Comparison of ENCODE assay signal across 28 cellular contexts in the genomic region with DNA sequence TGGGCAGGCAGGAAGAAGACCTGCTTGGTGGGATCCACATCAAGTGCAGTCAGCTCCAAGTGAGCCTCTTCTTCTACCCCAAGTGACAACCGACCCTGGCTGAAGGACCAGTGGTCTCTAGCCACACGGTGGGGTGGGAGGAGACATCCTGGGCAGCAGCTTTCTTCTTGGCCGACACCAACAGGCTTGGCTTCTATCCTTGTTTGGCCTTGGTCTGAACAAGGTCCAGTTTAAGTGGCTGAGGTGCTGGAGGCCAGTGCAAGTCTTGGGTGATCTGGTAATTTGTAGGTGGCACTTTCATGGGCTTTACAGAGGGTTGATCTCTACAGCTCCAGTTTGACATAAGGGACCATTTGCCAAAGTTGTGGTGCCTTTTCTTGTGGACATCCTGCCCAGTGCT.
"Had no signal": no experiment of that assay in that cellular context is flagged by ENCODE, and none has a peak within 500 bp of the region (broad histone marks: within the 10 kb centered on the region; RNA-seq: fewer than 3 reads in every experiment).

No MANE protein-coding gene starts in this region.

- H3K4me1 ChIP-seq: foreskin keratinocyte had no signal

- H3K36me3 ChIP-seq: gastroesophageal sphincter, ovary, suprapubic skin had no signal

- FAIRE-seq: colon, endothelial cell of umbilical vein had no signal

- H3K27ac ChIP-seq: esophagus muscularis mucosa, foreskin keratinocyte, gastroesophageal sphincter, ovary, suprapubic skin had no signal

- H3K9me3 Mint-ChIP-seq: dendritic cell treated with granulocyte-macrophage colony-stimulating factor and Interleukin-4, amounts not matched to agents 40 ng/mL and 50 ng/mL, for 4 days; immature natural killer cell; memory B cell; nephron; stimulated activated naive B cell treated with anti-CD40 and anti-IgM and Interleukin-4, amounts not matched to agents 10 μg/mL and 1 μg/mL and 100 μg/mL, for 72 hours; stimulated activated naive CD8-positive, alpha-beta T cell treated with anti-CD3 and anti-CD28 coated beads, Interleukin-15, Interleukin-2, amounts not matched to agents 100 ng/mL and 50 ng/mL, for 24 hours had no signal

- ATAC-seq: foreskin keratinocyte; gastroesophageal sphincter; heart right ventricle; naive thymus-derived CD4-positive, alpha-beta T cell; sciatic nerve; stimulated activated naive B cell treated with anti-CD40 and anti-IgM and Interleukin-4, amounts not matched to agents 10 μg/mL and 1 μg/mL and 100 μg/mL, for 72 hours had no signal

- H3K27me3 Mint-ChIP-seq: dendritic cell treated with granulocyte-macrophage colony-stimulating factor and Interleukin-4, amounts not matched to agents 40 ng/mL and 50 ng/mL, for 4 days; memory B cell; naive thymus-derived CD4-positive, alpha-beta T cell; progenitor cell of endocrine pancreas; stimulated activated naive B cell treated with anti-CD40 and anti-IgM and Interleukin-4, amounts not matched to agents 10 μg/mL and 1 μg/mL and 100 μg/mL, for 72 hours; stimulated activated naive CD8-positive, alpha-beta T cell treated with anti-CD3 and anti-CD28 coated beads, Interleukin-15, Interleukin-2, amounts not matched to agents 100 ng/mL and 50 ng/mL, for 24 hours had no signal

- H3K36me3 Mint-ChIP-seq: memory B cell; stimulated activated naive B cell treated with anti-CD40 and anti-IgM and Interleukin-4, amounts not matched to agents 10 μg/mL and 1 μg/mL and 100 μg/mL, for 72 hours had no signal

- H3K4me3 ChIP-seq: esophagus muscularis mucosa, gastroesophageal sphincter, heart right ventricle, lung, mucosa of descending colon, ovary, suprapubic skin had no signal

- H3K4me3 Mint-ChIP-seq: dendritic cell treated with granulocyte-macrophage colony-stimulating factor and Interleukin-4, amounts not matched to agents 40 ng/mL and 50 ng/mL, for 4 days; immature natural killer cell; memory B cell; naive thymus-derived CD4-positive, alpha-beta T cell; nephron; stimulated activated naive B cell treated with anti-CD40 and anti-IgM and Interleukin-4, amounts not matched to agents 10 μg/mL and 1 μg/mL and 100 μg/mL, for 72 hours; stimulated activated naive CD8-positive, alpha-beta T cell treated with anti-CD3 and anti-CD28 coated beads, Interleukin-15, Interleukin-2, amounts not matched to agents 100 ng/mL and 50 ng/mL, for 24 hours had no signal

- DNase-seq: central memory CD4-positive, alpha-beta T cell; effector CD8-positive, alpha-beta T cell; foreskin keratinocyte; heart right ventricle; hippocampal formation; immature natural killer cell; islet precursor cell; kidney glomerular epithelial cell; left colon; naive thymus-derived CD4-positive, alpha-beta T cell; nucleus accumbens; ovary; stimulated activated CD4-positive, alpha-beta T cell treated with anti-CD3 and anti-CD28 coated beads, Interleukin-2, amount 100 ng/mL, for 24 hours; stimulated activated CD4-positive, alpha-beta T cell treated with anti-CD3 and anti-CD28 coated beads, Interleukin-4, amount 100 ng/mL, for 24 hours; stimulated activated naive B cell treated with anti-CD40 and anti-IgM and Interleukin-4, amounts not matched to agents 10 μg/mL and 1 μg/mL and 100 μg/mL, for 72 hours had no signal

- H3K9me3 ChIP-seq: esophagus muscularis mucosa, gastroesophageal sphincter, heart right ventricle, mucosa of descending colon, ovary, suprapubic skin had no signal

- H3K27me3 ChIP-seq: esophagus muscularis mucosa, foreskin keratinocyte, gastroesophageal sphincter, heart right ventricle, ovary, suprapubic skin had no signal

- H3K27ac Mint-ChIP-seq: memory B cell; nephron; progenitor cell of endocrine pancreas; stimulated activated naive B cell treated with anti-CD40 and anti-IgM and Interleukin-4, amounts not matched to agents 10 μg/mL and 1 μg/mL and 100 μg/mL, for 72 hours; stimulated activated naive CD8-positive, alpha-beta T cell treated with anti-CD3 and anti-CD28 coated beads, Interleukin-15, Interleukin-2, amounts not matched to agents 100 ng/mL and 50 ng/mL, for 24 hours had no signal
